8 cellular contexts compared by ENCODE assay signal in genomic region chrX:119871599-119872395, GRCh38. TPM values are rescaled to one million over a fixed set of nuclear protein-coding genes. Genes with fewer than 3 reads are reported as not detected.
DNase-seq lines count a peak whose midpoint lies in the region; ATAC-seq, FAIRE-seq and TF ChIP-seq lines count a peak whose summit lies in the region.

TSS of gene NDUFA1 (plus strand) at chrX:119871832. CDS start at chrX:119871912, 80 bp downstream.
TSS of gene RNF113A (minus strand) at chrX:119871733. CDS start at chrX:119871613, 120 bp downstream.

- peak within 1 kb of the TSS; percentile 75 for H3K27ac ChIP-seq in adipose tissue (ENCODE audit: low read depth, low read length)
- peak within 1 kb of the TSS; percentile 91 to 95 (median 93) for H3K27ac ChIP-seq in upper lobe of left lung

- no peaks in the 10 kb centered on the region for H3K9me3 Mint-ChIP-seq in T-cell

- 0 to 33% (median 0%) methylated on average over 49 to 62 of the region's 62 CpGs for WGBS in adipose tissue, 3 donors
- 40% methylated on average over 61 of the region's 62 CpGs; no CpG with 5 or more reads in 1 of the 2 donors for WGBS in upper lobe of left lung, 2 donors

- peak; percentile 84 for FAIRE-seq in GM12891 (lab: Jason Lieb, UNC)

- no peaks in the 10 kb centered on the region for H3K9me3 ChIP-seq in upper lobe of left lung

- H3K4me3 ChIP-seq in upper lobe of left lung = peak within 1 kb of the TSS; percentile 52 to 71 (median 64)

- TF ChIP-seq POLR2A in GM12891 (IDR thresholded peaks at IDR 0.05; ENCODE audit: low read depth, low read length) (peak; percentile 82), upper lobe of left lung (IDR thresholded peaks at IDR 0.05) (peak in 3 of 4 donors; percentile 58 to 86 (median 64))

- H3K36me3 ChIP-seq in upper lobe of left lung = peaks cover 0 to 8% (median 4%) of the 10 kb centered on the region in 4 donors

- peak in 1 of 4 donors; percentile 35 for TF ChIP-seq EP300 in upper lobe of left lung (IDR thresholded peaks at IDR 0.05)

- peak; percentile 46 for DNase-seq in GM12891 (ENCODE audit: insufficient read length, low spot score)
- DNase-seq in NCI-H1436 treated with DMSO at 0.1 percent for 48 hours (lab: John Stamatoyannopoulos, UW) = peak; percentile 51
- peak; percentile 62 to 92 (median 84) for DNase-seq in T-cell
- DNase-seq in cardiac septum (ENCODE audit: low spot score) = peak; percentile 94
- peak; percentile 70 to 97 (median 79) for DNase-seq in posterior cingulate gyrus
- peak; percentile 88 to 96 for DNase-seq in upper lobe of left lung

- peak within 1 kb of the TSS; percentile 97 to 100 for H3K27ac Mint-ChIP-seq in T-cell

- H3K27me3 Mint-ChIP-seq in T-cell = no peaks in the 10 kb centered on the region

- peak; percentile 87 for ATAC-seq in HG02763 (IDR thresholded peaks at IDR 0.05; ENCODE audit: unreplicated experiment)
- ATAC-seq in T-cell (replicated peaks in 1 of 4) = peak; percentile 90 to 95 (median 90)
- ATAC-seq in upper lobe of left lung (ENCODE audit: low FRiP score in 2 of 2) = peak; percentile 97 to 99

- POLR2A ChIA-PET in T-cell (lab: Charles Lee) = interaction anchor here (0.6 to 3.4 kb wide), 5 partner anchors 19 to 297 kb away, joined by 5 to 28 read pairs (median 7); partner anchors contain the start of genes RPL39 (in 2 of the 2), UBE2A (in 1 of the 2) and UPF3B (in 1 of the 2)

- H3K4me3 Mint-ChIP-seq in T-cell = peak within 1 kb of the TSS; percentile 93 to 100 (median 100)

- H3K4me1 Mint-ChIP-seq in T-cell = peaks cover 14 to 37% (median 35%) of the 10 kb centered on the region in 3 donors

- TF ChIP-seq CTCF in upper lobe of left lung (IDR thresholded peaks at IDR 0.05) = peak in 1 of 6 experiments; percentile 10

- intact Hi-C loops in cardiac septum (cut with DNase I) = loop anchor here (1.0 to 5.0 kb wide), 2 partner anchors 18 to 79 kb away; partner anchors contain the start of gene RPL39
- intact Hi-C loops in posterior cingulate gyrus (cut with DNase I) = loop anchor here (2.0 to 10.0 kb wide), 3 partner anchors 19 to 79 kb away; partner anchors contain the start of genes NKAP, RPL39 and UPF3B

- no peaks in the 10 kb centered on the region for H3K36me3 Mint-ChIP-seq in T-cell

- H3K27me3 ChIP-seq in upper lobe of left lung = no peaks in the 10 kb centered on the region

- CTCF ChIA-PET in T-cell (lab: Charles Lee) = interaction anchor here (0.5 to 2.4 kb wide), 5 partner anchors 9 to 247 kb away, joined by 3 to 15 read pairs (median 7); partner anchors contain the start of genes RPL39 (in 1 of the 2) and UPF3B (in 1 of the 2)

- H3K4me1 ChIP-seq in upper lobe of left lung = peaks cover 0 to 14% (median 9%) of the 10 kb centered on the region in 4 donors

TF ChIP-seq in GM12891, 5 proteins besides CTCF, POLR2A, EP300 and RAD21:
- TF ChIP-seq PAX5 (IDR thresholded peaks at IDR 0.05; ENCODE audit: insufficient read depth, low read length, severe bottlenecking) (no peak), SPI1 (IDR thresholded peaks at IDR 0.05; ENCODE audit: low read depth, low read length) (no peak), POU2F2 (IDR thresholded peaks at IDR 0.05; ENCODE audit: low read depth, low read length) (no peak), TAF1 (IDR thresholded peaks at IDR 0.05; ENCODE audit: low read depth, low read length) (peak; percentile 78), POLR2AphosphoS5 (IDR thresholded peaks at IDR 0.05; ENCODE audit: low read depth, low read length) (peak; percentile 86)

RNA-seq across cellular contexts. Expression of gene NDUFA1, which starts in this region (rescaled TPM):
- 271 TPM for polyA plus RNA-seq in GM12891 (2012; ENCODE audit: low read depth, missing spikeins)
- 10 to 100 TPM; 56.3 to 60.8 (median 58.0) TPM for total RNA-seq in T-cell
- 100 to 1,000 TPM in 2 of 3 donors, 10 to 100 TPM in 1; 69.3 to 161 (median 157) TPM for polyA plus RNA-seq in adipose tissue
- 424 TPM for total RNA-seq in cardiac septum
- 10 to 100 TPM; 32.5 to 76.7 (median 47.5) TPM for total RNA-seq in upper lobe of left lung

RNA-seq across cellular contexts. Expression of gene RNF113A, which starts in this region (rescaled TPM):
- polyA plus RNA-seq in GM12891 (2012; ENCODE audit: low read depth, missing spikeins) = 27.0 TPM
- total RNA-seq in T-cell = 10 to 100 TPM; 23.4 to 40.5 (median 36.5) TPM
- polyA plus RNA-seq in adipose tissue = 10 to 100 TPM in 1 of 3 donors, 1 to 10 TPM in 2; 7.5 to 18.8 (median 8.8) TPM
- total RNA-seq in cardiac septum = 7.6 TPM
- 10 to 100 TPM in 5 of 6 donors, 1 to 10 TPM in 1; 3.1 to 15.2 (median 13.3) TPM for total RNA-seq in upper lobe of left lung

Comparison
In these comparisons a context has a peak if more than half of its experiments do, and no peak if none do; other contexts are left out.
1. Peak in every context shown above with its lines: DNase-seq, ATAC-seq, H3K4me3 ChIP-seq and H3K27ac ChIP-seq.